1 cellular context compared by ENCODE assay signal in genomic region chrX:152904151-152905080, GRCh38.
TF ChIP-seq lines count a peak whose summit lies in the region.

No MANE protein-coding gene starts in this region.

TF ChIP-seq in HEK293, 187 proteins besides CTCF, POLR2A, EP300 and RAD21 (continued from another document):
- no peak for TF ChIP-seq ZNF777 (tag by site-specific recombination; IDR thresholded peaks at IDR 0.05; ENCODE audit: borderline replicate concordance)
- peak; percentile 53 for TF ChIP-seq ZBTB20 (tag by site-specific recombination; IDR thresholded peaks at IDR 0.05)
- no peak for TF ChIP-seq ZNF624 (tag by site-specific recombination; IDR thresholded peaks at IDR 0.05)
- TF ChIP-seq ZFHX2 (tag by site-specific recombination; conservative IDR thresholded peaks at IDR 0.05) = no peak
- peak; percentile 86 for TF ChIP-seq ZNF335 (tag by site-specific recombination; conservative IDR thresholded peaks at IDR 0.05)
- TF ChIP-seq, protein P1, sequence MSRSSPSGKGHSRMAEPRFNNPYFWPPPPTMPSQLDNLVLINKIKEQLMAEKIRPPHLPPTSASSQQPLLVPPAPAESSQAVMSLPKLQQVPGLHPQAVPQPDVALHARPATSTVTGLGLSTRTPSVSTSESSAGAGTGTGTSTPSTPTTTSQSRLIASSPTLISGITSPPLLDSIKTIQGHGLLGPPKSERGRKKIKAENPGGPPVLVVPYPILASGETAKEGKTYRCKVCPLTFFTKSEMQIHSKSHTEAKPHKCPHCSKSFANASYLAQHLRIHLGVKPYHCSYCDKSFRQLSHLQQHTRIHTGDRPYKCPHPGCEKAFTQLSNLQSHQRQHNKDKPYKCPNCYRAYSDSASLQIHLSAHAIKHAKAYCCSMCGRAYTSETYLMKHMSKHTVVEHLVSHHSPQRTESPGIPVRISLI (tag by site-specific recombination; IDR thresholded peaks at IDR 0.05) = no peak
- no peak for TF ChIP-seq ZNF621 (tag by site-specific recombination; IDR thresholded peaks at IDR 0.05)
- no peak for TF ChIP-seq ZNF776 (tag by site-specific recombination; IDR thresholded peaks at IDR 0.05; ENCODE audit: borderline replicate concordance)
- no peak for TF ChIP-seq ZNF423 (tag by site-specific recombination; IDR thresholded peaks at IDR 0.05)
- no peak for TF ChIP-seq PRDM4 (tag by site-specific recombination; IDR thresholded peaks at IDR 0.05)
- TF ChIP-seq ZIC2 (tag by site-specific recombination; IDR thresholded peaks at IDR 0.05) = peak; percentile 32
- TF ChIP-seq ZBTB48 (tag by site-specific recombination; IDR thresholded peaks at IDR 0.05) = peak; percentile 72
- TF ChIP-seq SCRT2 (tag by site-specific recombination; IDR thresholded peaks at IDR 0.05) = 0 out of 2 replicates have a peak, but pooled peaks have one; percentile 23
- TF ChIP-seq IKZF3 (tag by site-specific recombination; IDR thresholded peaks at IDR 0.05) = peak; percentile 61
- TF ChIP-seq, protein P2, sequence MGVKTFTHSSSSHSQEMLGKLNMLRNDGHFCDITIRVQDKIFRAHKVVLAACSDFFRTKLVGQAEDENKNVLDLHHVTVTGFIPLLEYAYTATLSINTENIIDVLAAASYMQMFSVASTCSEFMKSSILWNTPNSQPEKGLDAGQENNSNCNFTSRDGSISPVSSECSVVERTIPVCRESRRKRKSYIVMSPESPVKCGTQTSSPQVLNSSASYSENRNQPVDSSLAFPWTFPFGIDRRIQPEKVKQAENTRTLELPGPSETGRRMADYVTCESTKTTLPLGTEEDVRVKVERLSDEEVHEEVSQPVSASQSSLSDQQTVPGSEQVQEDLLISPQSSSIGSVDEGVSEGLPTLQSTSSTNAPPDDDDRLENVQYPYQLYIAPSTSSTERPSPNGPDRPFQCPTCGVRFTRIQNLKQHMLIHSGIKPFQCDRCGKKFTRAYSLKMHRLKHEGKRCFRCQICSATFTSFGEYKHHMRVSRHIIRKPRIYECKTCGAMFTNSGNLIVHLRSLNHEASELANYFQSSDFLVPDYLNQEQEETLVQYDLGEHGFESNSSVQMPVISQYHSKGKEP (tag by site-specific recombination; IDR thresholded peaks at IDR 0.05) = no peak
- TF ChIP-seq ZNF561 (tag by site-specific recombination; IDR thresholded peaks at IDR 0.05; ENCODE audit: borderline replicate concordance) = no peak
TF ChIP-seq in HEK293: peak in this region for 9.
